ENCODE assay signal across 1 cellular context in the genomic region with DNA sequence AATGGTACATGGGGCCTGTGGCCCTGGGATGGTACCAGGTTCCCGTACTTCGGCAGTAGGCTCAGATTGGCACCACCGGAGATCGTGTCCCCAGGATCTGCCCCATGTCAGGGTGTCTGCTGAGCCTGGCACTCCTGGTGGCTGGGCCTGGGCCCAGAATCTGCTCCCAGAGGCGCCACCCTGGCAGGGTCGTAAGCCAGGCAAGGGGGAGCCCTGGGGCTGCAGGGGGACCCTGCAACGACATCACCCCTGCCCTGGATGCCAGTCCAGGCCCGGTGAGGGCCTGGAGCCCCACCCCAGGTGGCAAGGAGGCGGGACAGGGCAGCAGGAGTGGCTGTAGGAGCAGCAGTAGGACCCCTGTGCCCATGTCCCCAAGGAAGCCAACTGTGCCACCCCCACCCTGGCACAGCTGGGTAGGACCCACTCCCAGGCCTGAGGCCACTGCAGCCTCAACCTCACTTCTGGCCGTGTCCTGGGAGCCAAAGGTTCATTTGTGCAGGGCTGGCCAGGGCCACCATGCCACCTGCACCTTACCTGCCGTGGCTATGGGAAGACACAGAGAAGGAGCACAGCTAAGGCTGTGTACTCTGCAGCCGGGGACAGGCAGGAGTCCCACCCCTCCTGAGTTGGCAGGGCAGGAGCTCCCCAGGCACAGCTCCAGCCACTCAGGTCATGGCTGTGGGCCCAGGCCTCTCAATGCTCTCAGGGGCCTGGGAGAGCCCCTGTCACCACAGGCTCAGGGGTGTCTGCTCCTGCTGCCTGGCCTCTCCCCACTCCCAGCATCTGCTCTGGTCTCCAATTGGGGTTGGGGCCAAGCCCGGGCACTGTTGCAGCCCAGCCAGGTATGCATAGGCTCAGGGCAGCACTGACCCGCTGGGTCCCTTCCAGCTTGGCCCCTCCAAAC.
TF ChIP-seq lines count a peak whose summit lies in the region.

No MANE protein-coding gene starts in this region.

TF ChIP-seq in H1, 55 proteins besides CTCF, POLR2A, EP300 and RAD21:
- TF ChIP-seq MAFK (IDR thresholded peaks at IDR 0.05; ENCODE audit: low read depth, low read length) (no peak), POLR2AphosphoS5 (IDR thresholded peaks at IDR 0.05; ENCODE audit: low read depth, low read length) (no peak), SP1 (IDR thresholded peaks at IDR 0.05; ENCODE audit: low read depth, low read length) (no peak), FOSL1 (IDR thresholded peaks at IDR 0.05; ENCODE audit: insufficient read depth, low read depth, low read length) (no peak), NRF1 (IDR thresholded peaks at IDR 0.05; ENCODE audit: low read depth, low read length) (no peak), RNF2 (IDR thresholded peaks at IDR 0.05; ENCODE audit: borderline replicate concordance, low read depth, low read length, missing control alignments, poor library complexity, severe bottlenecking) (no peak), RFX5 (IDR thresholded peaks at IDR 0.05; ENCODE audit: borderline replicate concordance, low read depth, low read length) (no peak), KDM4A (IDR thresholded peaks at IDR 0.05; ENCODE audit: low read depth, low read length, severe bottlenecking) (no peak), CEBPB (IDR thresholded peaks at IDR 0.05; ENCODE audit: low read depth, low read length) (no peak), SP4 (IDR thresholded peaks at IDR 0.05; ENCODE audit: low read length) (no peak), KDM1A (IDR thresholded peaks at IDR 0.05; ENCODE audit: borderline replicate concordance, low read length) (no peak), BACH1 (IDR thresholded peaks at IDR 0.05; ENCODE audit: low read length) (no peak)
- TF ChIP-seq, protein P1, sequence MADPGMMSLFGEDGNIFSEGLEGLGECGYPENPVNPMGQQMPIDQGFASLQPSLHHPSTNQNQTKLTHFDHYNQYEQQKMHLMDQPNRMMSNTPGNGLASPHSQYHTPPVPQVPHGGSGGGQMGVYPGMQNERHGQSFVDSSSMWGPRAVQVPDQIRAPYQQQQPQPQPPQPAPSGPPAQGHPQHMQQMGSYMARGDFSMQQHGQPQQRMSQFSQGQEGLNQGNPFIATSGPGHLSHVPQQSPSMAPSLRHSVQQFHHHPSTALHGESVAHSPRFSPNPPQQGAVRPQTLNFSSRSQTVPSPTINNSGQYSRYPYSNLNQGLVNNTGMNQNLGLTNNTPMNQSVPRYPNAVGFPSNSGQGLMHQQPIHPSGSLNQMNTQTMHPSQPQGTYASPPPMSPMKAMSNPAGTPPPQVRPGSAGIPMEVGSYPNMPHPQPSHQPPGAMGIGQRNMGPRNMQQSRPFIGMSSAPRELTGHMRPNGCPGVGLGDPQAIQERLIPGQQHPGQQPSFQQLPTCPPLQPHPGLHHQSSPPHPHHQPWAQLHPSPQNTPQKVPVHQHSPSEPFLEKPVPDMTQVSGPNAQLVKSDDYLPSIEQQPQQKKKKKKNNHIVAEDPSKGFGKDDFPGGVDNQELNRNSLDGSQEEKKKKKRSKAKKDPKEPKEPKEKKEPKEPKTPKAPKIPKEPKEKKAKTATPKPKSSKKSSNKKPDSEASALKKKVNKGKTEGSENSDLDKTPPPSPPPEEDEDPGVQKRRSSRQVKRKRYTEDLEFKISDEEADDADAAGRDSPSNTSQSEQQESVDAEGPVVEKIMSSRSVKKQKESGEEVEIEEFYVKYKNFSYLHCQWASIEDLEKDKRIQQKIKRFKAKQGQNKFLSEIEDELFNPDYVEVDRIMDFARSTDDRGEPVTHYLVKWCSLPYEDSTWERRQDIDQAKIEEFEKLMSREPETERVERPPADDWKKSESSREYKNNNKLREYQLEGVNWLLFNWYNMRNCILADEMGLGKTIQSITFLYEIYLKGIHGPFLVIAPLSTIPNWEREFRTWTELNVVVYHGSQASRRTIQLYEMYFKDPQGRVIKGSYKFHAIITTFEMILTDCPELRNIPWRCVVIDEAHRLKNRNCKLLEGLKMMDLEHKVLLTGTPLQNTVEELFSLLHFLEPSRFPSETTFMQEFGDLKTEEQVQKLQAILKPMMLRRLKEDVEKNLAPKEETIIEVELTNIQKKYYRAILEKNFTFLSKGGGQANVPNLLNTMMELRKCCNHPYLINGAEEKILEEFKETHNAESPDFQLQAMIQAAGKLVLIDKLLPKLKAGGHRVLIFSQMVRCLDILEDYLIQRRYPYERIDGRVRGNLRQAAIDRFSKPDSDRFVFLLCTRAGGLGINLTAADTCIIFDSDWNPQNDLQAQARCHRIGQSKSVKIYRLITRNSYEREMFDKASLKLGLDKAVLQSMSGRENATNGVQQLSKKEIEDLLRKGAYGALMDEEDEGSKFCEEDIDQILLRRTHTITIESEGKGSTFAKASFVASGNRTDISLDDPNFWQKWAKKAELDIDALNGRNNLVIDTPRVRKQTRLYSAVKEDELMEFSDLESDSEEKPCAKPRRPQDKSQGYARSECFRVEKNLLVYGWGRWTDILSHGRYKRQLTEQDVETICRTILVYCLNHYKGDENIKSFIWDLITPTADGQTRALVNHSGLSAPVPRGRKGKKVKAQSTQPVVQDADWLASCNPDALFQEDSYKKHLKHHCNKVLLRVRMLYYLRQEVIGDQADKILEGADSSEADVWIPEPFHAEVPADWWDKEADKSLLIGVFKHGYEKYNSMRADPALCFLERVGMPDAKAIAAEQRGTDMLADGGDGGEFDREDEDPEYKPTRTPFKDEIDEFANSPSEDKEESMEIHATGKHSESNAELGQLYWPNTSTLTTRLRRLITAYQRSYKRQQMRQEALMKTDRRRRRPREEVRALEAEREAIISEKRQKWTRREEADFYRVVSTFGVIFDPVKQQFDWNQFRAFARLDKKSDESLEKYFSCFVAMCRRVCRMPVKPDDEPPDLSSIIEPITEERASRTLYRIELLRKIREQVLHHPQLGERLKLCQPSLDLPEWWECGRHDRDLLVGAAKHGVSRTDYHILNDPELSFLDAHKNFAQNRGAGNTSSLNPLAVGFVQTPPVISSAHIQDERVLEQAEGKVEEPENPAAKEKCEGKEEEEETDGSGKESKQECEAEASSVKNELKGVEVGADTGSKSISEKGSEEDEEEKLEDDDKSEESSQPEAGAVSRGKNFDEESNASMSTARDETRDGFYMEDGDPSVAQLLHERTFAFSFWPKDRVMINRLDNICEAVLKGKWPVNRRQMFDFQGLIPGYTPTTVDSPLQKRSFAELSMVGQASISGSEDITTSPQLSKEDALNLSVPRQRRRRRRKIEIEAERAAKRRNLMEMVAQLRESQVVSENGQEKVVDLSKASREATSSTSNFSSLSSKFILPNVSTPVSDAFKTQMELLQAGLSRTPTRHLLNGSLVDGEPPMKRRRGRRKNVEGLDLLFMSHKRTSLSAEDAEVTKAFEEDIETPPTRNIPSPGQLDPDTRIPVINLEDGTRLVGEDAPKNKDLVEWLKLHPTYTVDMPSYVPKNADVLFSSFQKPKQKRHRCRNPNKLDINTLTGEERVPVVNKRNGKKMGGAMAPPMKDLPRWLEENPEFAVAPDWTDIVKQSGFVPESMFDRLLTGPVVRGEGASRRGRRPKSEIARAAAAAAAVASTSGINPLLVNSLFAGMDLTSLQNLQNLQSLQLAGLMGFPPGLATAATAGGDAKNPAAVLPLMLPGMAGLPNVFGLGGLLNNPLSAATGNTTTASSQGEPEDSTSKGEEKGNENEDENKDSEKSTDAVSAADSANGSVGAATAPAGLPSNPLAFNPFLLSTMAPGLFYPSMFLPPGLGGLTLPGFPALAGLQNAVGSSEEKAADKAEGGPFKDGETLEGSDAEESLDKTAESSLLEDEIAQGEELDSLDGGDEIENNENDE (IDR thresholded peaks at IDR 0.05; ENCODE audit: insufficient replicate concordance, low read length) = no peak
